Comparison of ENCODE assay signal across 22 cellular contexts in genomic region chr5:122330881-122331280, GRCh38.
"Had no signal": no experiment of that assay in that cellular context is flagged by ENCODE, and none has a peak within 500 bp of the region (broad histone marks: within the 10 kb centered on the region; RNA-seq: fewer than 3 reads in every experiment).

No MANE protein-coding gene starts in this region.

- H3K36me3 ChIP-seq: brain microvascular endothelial cell, colonic mucosa had no signal

- H3K4me1 ChIP-seq: colonic mucosa had no signal

- DNase-seq: activated CD4-positive, alpha-beta T cell treated with anti-CD3 and anti-CD28 coated beads for 4 hours; activated CD4-positive, alpha-beta T cell treated with anti-CD3 and anti-CD28 coated beads, Interleukin-2, amount 50 U/mL, for 1 hour; activated CD4-positive, alpha-beta T cell treated with anti-CD3 and anti-CD28 coated beads, Interleukin-2, amount 50 U/mL, for 48 hours; activated CD4-positive, CD25-positive, alpha-beta regulatory T cell; activated CD4-positive, CD25-positive, alpha-beta regulatory T cell treated with anti-CD3 and anti-CD28 coated beads, Interleukin-2, amount 50 U/mL, for 72 hours; activated CD8-positive, alpha-beta memory T cell treated with anti-CD3 and anti-CD28 coated beads for 24 hours; activated CD8-positive, alpha-beta T cell treated with anti-CD3 and anti-CD28 coated beads for 36 hours; activated effector memory CD4-positive, alpha-beta T cell treated with Interleukin-2 at 50 U/mL for 16 hours; activated gamma-delta T cell treated with Interleukin-2 at 50 U/mL for 16 hours; activated naive CD4-positive, alpha-beta T cell treated with anti-CD3 and anti-CD28 coated beads, Interleukin-2, amount 50 U/mL, for 16 hours; activated naive CD4-positive, alpha-beta T cell treated with Interleukin-2 at 50 U/mL for 16 hours; activated T-cell treated with anti-CD3 and anti-CD28 coated beads, Interleukin-2, amount 50 U/mL, for 4 hours; amniotic stem cell; anterior cingulate cortex; brain microvascular endothelial cell; colonic mucosa; effector CD8-positive, alpha-beta T cell; foreskin fibroblast; head of caudate nucleus; T-helper 2 cell had no signal

- H3K9me3 ChIP-seq: colonic mucosa had no signal

- ATAC-seq: activated CD8-positive, alpha-beta T cell treated with anti-CD3 and anti-CD28 coated beads for 36 hours; activated T-cell treated with anti-CD3 and anti-CD28 coated beads, Interleukin-2, amount 50 U/mL, for 4 hours; activated T-helper 17 cell treated with anti-CD3 and anti-CD28 coated beads, Interleukin-2, amount 50 U/mL, for 72 hours; esophagus mucosa had no signal

- H3K27me3 ChIP-seq: brain microvascular endothelial cell, colonic mucosa had no signal

- H3K4me3 ChIP-seq: colonic mucosa had no signal

- H3K27ac ChIP-seq: brain microvascular endothelial cell, colonic mucosa had no signal
